ENCODE assay signal across 1 cellular context in the genomic region with DNA sequence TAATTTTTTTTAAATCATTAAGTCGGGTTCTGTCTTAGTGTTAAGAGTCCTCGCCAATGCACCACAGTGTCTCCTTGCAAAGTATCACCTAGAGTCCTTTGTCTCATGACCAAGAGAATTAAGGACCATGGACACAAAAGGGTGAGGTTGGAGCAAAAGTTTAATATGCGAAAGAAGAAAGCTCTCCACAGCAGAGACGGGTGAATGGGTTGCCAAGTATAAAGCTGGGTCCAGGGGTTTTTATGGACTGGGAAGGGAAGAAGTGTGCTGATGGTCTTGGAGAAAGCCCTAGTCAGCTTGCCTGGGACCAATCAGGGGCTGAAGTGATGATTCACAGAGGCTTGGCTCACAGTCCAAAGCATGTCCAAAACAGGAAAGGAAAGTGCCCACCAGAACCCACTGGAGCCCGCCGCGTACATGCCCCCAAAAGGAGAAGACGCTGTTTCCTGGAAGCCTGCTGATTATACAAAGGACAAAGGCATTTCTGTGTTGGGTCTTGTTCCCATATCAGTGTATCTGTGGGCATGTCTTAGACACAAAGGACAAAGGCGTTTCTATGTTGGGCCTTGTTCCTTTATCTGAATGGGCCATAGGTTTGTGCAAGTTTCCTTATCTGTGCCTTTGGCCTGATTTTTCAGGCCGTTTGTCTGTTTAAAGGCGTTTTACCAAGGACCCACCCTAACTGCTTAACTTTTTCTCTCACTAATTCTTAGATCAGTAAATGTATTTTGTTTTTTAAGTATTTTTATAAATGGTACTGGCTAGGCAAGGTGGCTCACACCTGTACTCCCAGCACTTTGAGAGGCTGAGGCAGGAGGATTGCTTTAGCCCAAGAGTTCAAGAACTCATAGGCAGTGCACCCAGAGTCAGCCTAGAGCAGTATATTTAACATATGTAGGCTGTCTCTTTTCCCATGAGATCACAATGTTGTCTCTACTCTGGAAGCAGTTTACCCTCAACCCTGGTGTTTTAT.
TF ChIP-seq lines count a peak whose summit lies in the region.

No MANE protein-coding gene starts in this region.

TF ChIP-seq in K562, 482 proteins besides CTCF, POLR2A, EP300 and RAD21 (continued from another document):
- TF ChIP-seq HDAC2 (IDR thresholded peaks at IDR 0.05) (0 out of 2 replicates have a peak, but pooled peaks have one; percentile 51), KLF16 (IDR thresholded peaks at IDR 0.05) (peak; percentile 64), SMARCC2 (IDR thresholded peaks at IDR 0.05; ENCODE audit: low read depth) (peak; percentile 16; the same call in 1 of the 2 replicates), GATAD2A (IDR thresholded peaks at IDR 0.05) (0 out of 2 replicates have a peak, but pooled peaks have one; percentile 65), XRCC3 (IDR thresholded peaks at IDR 0.05) (no peak), NR2C1 (IDR thresholded peaks at IDR 0.05) (no peak), NR2C1 (tag; IDR thresholded peaks at IDR 0.05) (peak; percentile 46; the same call in 1 of the 2 replicates), ZFX (CRISPR knock-in tag; IDR thresholded peaks at IDR 0.05) (peak; percentile 54), ZNF57 (CRISPR knock-in tag; IDR thresholded peaks at IDR 0.05) (no peak), ZKSCAN8 (CRISPR knock-in tag; IDR thresholded peaks at IDR 0.05) (peak; percentile 61; the same call in 1 of the 2 replicates), DMBX1 (CRISPR knock-in tag; IDR thresholded peaks at IDR 0.05; ENCODE audit: borderline replicate concordance) (peak; percentile 77; the same call in 1 of the 2 replicates), NRF1 (conservative IDR thresholded peaks at IDR 0.05 in 1 of 2, IDR thresholded peaks at IDR 0.05 in 1 of 2) (0 out of 4 replicates have a peak, but pooled peaks of 1 of the 2 experiments have one; percentile 12), ZNF764 (CRISPR knock-in tag; IDR thresholded peaks at IDR 0.05; ENCODE audit: low read depth) (no peak), TEAD1 (CRISPR knock-in tag; IDR thresholded peaks at IDR 0.05) (peak in 1 of 2 experiments; percentile 79; a peak in 1 of 4 replicates), ATF7 (IDR thresholded peaks at IDR 0.05) (no peak), ZNF140 (CRISPR knock-in tag; IDR thresholded peaks at IDR 0.05) (no peak), ZNF780A (CRISPR knock-in tag; IDR thresholded peaks at IDR 0.05) (no peak), SUPT5H (IDR thresholded peaks at IDR 0.05) (no peak), RCOR1 (IDR thresholded peaks at IDR 0.05; ENCODE audit: borderline replicate concordance in 1 of 2, low read depth in 2 of 2, low read length in 2 of 2) (peak in 1 of 2 experiments; percentile 92; a peak in 2 of 4 replicates), CBFA2T3 (IDR thresholded peaks at IDR 0.05) (peak; percentile 91), CBFA2T2 (conservative IDR thresholded peaks at IDR 0.05) (peak; percentile 83), ZNF551 (CRISPR knock-in tag; IDR thresholded peaks at IDR 0.05) (no peak), GATA2 (CRISPR knock-in tag; IDR thresholded peaks at IDR 0.05) (peak; percentile 80), E2F3 (CRISPR knock-in tag; IDR thresholded peaks at IDR 0.05) (no peak), ZFP1 (CRISPR knock-in tag; IDR thresholded peaks at IDR 0.05) (no peak), NEUROD1 (IDR thresholded peaks at IDR 0.05; ENCODE audit: borderline replicate concordance, low read depth, low read length, partially characterized antibody) (peak; percentile 59), SLC30A9 (CRISPR knock-in tag; IDR thresholded peaks at IDR 0.05) (no peak), ZNF239 (CRISPR knock-in tag; IDR thresholded peaks at IDR 0.05) (peak; percentile 80)
- TF ChIP-seq, protein P1, sequence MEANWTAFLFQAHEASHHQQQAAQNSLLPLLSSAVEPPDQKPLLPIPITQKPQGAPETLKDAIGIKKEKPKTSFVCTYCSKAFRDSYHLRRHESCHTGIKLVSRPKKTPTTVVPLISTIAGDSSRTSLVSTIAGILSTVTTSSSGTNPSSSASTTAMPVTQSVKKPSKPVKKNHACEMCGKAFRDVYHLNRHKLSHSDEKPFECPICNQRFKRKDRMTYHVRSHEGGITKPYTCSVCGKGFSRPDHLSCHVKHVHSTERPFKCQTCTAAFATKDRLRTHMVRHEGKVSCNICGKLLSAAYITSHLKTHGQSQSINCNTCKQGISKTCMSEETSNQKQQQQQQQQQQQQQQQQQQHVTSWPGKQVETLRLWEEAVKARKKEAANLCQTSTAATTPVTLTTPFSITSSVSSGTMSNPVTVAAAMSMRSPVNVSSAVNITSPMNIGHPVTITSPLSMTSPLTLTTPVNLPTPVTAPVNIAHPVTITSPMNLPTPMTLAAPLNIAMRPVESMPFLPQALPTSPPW (CRISPR knock-in tag; IDR thresholded peaks at IDR 0.05) = peak; percentile 49; the same call in 1 of the 2 replicates
